8 cellular contexts compared by ENCODE assay signal in the genomic region with DNA sequence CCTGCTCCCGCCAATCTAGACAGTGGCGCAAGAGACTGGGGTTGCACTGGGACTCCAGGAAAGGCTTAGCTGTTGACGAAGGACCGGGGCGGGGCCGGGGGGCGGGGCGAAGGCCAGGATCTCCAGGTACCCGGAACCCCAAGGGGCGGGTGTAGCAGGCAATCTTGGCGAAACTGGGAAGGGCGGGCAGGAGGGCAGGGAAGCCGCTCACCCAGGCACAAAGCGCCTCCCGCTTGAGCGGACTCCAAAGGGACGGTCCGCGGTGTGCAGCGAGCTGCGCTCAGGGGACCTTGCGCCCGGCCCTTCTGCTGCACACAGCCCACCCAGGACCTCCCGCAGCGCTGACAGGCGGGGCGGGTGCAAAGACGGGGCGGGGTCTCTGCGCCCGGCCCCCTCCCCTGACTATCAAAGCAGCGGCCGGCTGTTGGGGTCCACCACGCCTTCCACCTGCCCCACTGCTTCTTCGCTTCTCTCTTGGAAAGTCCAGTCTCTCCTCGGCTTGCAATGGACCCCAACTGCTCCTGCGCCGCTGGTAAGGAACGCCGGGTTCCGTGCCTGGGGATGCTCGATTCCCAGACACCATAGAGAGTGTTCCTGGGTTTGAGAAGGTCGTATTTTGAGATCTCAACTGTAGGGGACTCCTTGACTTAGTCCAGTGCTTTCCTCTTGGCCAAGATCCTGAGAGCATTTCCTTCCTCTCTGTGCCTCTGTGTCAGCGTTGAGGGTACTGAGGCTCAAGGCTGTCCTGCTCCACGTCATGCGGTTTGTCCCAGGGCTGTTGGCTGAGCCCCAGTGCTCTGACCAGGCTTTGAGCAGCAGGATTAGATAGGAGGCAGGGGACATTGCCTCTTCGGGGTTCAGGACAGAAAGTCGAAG. TPM values are rescaled to one million over a fixed set of nuclear protein-coding genes. Genes with fewer than 3 reads are reported as not detected.
DNase-seq lines count a peak whose midpoint lies in the region; TF ChIP-seq lines count a peak whose summit lies in the region.

A gene (plus strand): TSS at position 405 of the 876 bp plus-strand sequence. CDS start 100 bp downstream, at position 505.

- no peak within 1 kb of the TSS for H2AK5ac ChIP-seq in mesendoderm (ENCODE audit: low read length)

- no peak within 1 kb of the TSS for H2BK120ac ChIP-seq in mesendoderm (ENCODE audit: low read depth, low read length)

- H3K18ac ChIP-seq in mesendoderm (ENCODE audit: low read length) = no peak within 1 kb of the TSS

- no peaks in the 10 kb centered on the region for H3K79me2 ChIP-seq in mesendoderm (ENCODE audit: control insufficient read depth, insufficient read depth, low read length)

- H3K56ac ChIP-seq in mesendoderm (ENCODE audit: low read length) = peak within 1 kb of the TSS; percentile 90

- DNase-seq in NCI-H1092 treated with DMSO at 0.1 percent for 48 hours (lab: John Stamatoyannopoulos, UW) (peak; percentile 3), NCI-H1092 (lab: John Stamatoyannopoulos, UW) (no peak), NCI-H526 (lab: John Stamatoyannopoulos, UW) (peak; percentile 59 to 86), mesendoderm (peak; percentile 90), GM10266 (ENCODE audit: extremely low spot score) (no peak)
- DNase-seq in activated CD8-positive, alpha-beta memory T cell treated with anti-CD3 and anti-CD28 coated beads for 24 hours = peak; percentile 92
- peak; percentile 65 for DNase-seq in effector CD8-positive, alpha-beta T cell (lab: John Stamatoyannopoulos, UW)
- DNase-seq in stimulated activated CD8-positive, alpha-beta memory T cell treated with anti-CD3 and anti-CD28 coated beads, Interleukin-12 subunit alpha, Interleukin-12 subunit beta, amount 100 ng/mL, for 4 hours (ENCODE audit: low read depth) = peak; percentile 42

- no peak within 1 kb of the TSS for H3K27ac ChIP-seq in mesendoderm (ENCODE audit: low read depth, low read length)

- H3K4me1 ChIP-seq in mesendoderm (ENCODE audit: control insufficient read depth, low read depth, low read length) = peaks cover 2% of the 10 kb centered on the region

- no peak within 1 kb of the TSS for H4K8ac ChIP-seq in mesendoderm (ENCODE audit: low read depth, low read length)

- H3K27me3 ChIP-seq in mesendoderm (ENCODE audit: insufficient read depth, low read length, poor library complexity) = peaks cover 45% of the 10 kb centered on the region

- no peak within 1 kb of the TSS for H3K4ac ChIP-seq in mesendoderm (ENCODE audit: low read depth, low read length)

- TF ChIP-seq CTCF in GM10266 (IDR thresholded peaks at IDR 0.05; ENCODE audit: control insufficient read depth, insufficient read depth, low read depth, missing control alignments) = no peak

- peak within 1 kb of the TSS; percentile 37 for H3K4me3 ChIP-seq in mesendoderm (ENCODE audit: low read length)

- no peak within 1 kb of the TSS for H4K5ac ChIP-seq in mesendoderm (ENCODE audit: low read length)

- no peaks in the 10 kb centered on the region for H3K36me3 ChIP-seq in mesendoderm (ENCODE audit: control insufficient read depth, insufficient read depth, low read length)

- H3K79me1 ChIP-seq in mesendoderm (ENCODE audit: low read length) = no peaks in the 10 kb centered on the region

- WGBS in mesendoderm (ENCODE audit: extremely low coverage, insufficient coverage, low lambda C conversion rate) = no CpG with 5 or more reads among the region's 48 CpGs

- no peak within 1 kb of the TSS for H2BK5ac ChIP-seq in mesendoderm (ENCODE audit: low read length)

- no peak within 1 kb of the TSS for H2BK15ac ChIP-seq in mesendoderm (replicated peaks; ENCODE audit: low read depth)

- H3K4me2 ChIP-seq in mesendoderm (ENCODE audit: low read length) = peak within 1 kb of the TSS; percentile 33

- peak within 1 kb of the TSS; percentile 63 for H3K9ac ChIP-seq in mesendoderm (ENCODE audit: low read length)

- H3K23ac ChIP-seq in mesendoderm (ENCODE audit: low read length) = no peak within 1 kb of the TSS

RNA-seq across cellular contexts. Expression of the gene that starts here (rescaled TPM):
- polyA plus RNA-seq in mesendoderm (2013, experiment 1 of 2) = 34.9 TPM
- 29.8 TPM for polyA plus RNA-seq in mesendoderm (2013, experiment 2 of 2)

Comparison
In these comparisons a context has a peak if more than half of its experiments do, and no peak if none do; other contexts are left out.
1. DNase-seq: peak in NCI-H1092 treated with DMSO at 0.1 percent for 48 hours (single experiment), NCI-H526 (2 of 2), activated CD8-positive, alpha-beta memory T cell treated with anti-CD3 and anti-CD28 coated beads for 24 hours (single experiment), effector CD8-positive, alpha-beta T cell (single experiment), mesendoderm (single experiment) and stimulated activated CD8-positive, alpha-beta memory T cell treated with anti-CD3 and anti-CD28 coated beads, Interleukin-12 subunit alpha, Interleukin-12 subunit beta, amount 100 ng/mL, for 4 hours (single experiment); none in NCI-H1092 (single experiment) and GM10266 (single experiment).